21 cellular contexts compared by ENCODE assay signal in the genomic region with DNA sequence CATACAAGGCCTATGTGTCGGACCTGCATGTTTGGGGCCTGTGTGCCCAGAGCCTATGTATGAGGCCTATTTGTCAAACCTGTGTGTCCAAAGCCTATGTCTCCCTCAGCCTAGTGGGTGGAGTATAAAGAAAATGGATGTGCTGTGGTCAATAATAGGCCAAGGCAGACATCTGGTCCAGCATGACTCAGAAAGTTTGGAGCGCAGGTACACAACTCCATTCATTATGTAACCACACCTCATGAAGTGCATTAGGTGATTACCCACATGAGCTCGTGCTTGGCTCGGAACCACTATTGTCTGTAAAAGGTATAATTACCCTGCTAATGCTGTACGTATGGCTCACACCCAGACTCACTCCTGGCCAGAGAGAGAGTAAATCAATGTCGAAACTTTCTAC.
"Had no signal": no experiment of that assay in that cellular context is flagged by ENCODE, and none has a peak within 500 bp of the region (broad histone marks: within the 10 kb centered on the region; RNA-seq: fewer than 3 reads in every experiment).

No MANE protein-coding gene starts in this region.

- H3K36me3 ChIP-seq: esophagus squamous epithelium, gastroesophageal sphincter, left ventricle myocardium inferior, lower lobe of right lung, prostate gland, right lobe of liver, suprapubic skin, thyroid gland had no signal

- H3K4me3 ChIP-seq: esophagus squamous epithelium, gastroesophageal sphincter, left ventricle myocardium inferior, lower lobe of right lung, prostate gland, right lobe of liver, suprapubic skin, thyroid gland had no signal

- H3K4me1 ChIP-seq: esophagus squamous epithelium, gastroesophageal sphincter, left ventricle myocardium inferior, lower lobe of right lung, parathyroid adenoma, prostate gland, right lobe of liver, suprapubic skin, thyroid gland had no signal

- ATAC-seq: left cardiac atrium; right lobe of liver; stimulated activated naive CD8-positive, alpha-beta T cell treated with anti-CD3 and anti-CD28 coated beads, Interleukin-15, Interleukin-2, amounts not matched to agents 100 U/mL and 50 U/mL, for 24 hours had no signal

- FAIRE-seq: kidney, urothelium cell line had no signal

- H3K9me3 ChIP-seq: gastroesophageal sphincter, lower lobe of right lung, prostate gland, right lobe of liver, suprapubic skin, thyroid gland had no signal

- H3K79me2 ChIP-seq: parathyroid adenoma had no signal

- H3K9ac ChIP-seq: parathyroid adenoma had no signal

- H3K27me3 ChIP-seq: esophagus squamous epithelium, gastroesophageal sphincter, right lobe of liver, suprapubic skin, thyroid gland had no signal

- H3K27ac ChIP-seq: esophagus squamous epithelium, gastroesophageal sphincter, left ventricle myocardium inferior, lower lobe of right lung, parathyroid adenoma, prostate gland, right lobe of liver, suprapubic skin, thyroid gland had no signal

- DNase-seq: dermis blood vessel endothelial cell; esophagus squamous epithelium; foreskin fibroblast; glutamatergic neuron; immature natural killer cell; kidney; left cardiac atrium; left ventricle myocardium inferior; lower lobe of right lung; midbrain; retina; right lobe of liver; stimulated activated CD4-positive, alpha-beta T cell treated with anti-CD3 and anti-CD28 coated beads, Interleukin-4, amount 100 ng/mL, for 1 hour; stimulated activated CD8-positive, alpha-beta memory T cell treated with anti-CD3 and anti-CD28 coated beads, Interleukin-4, amount 100 ng/mL, for 48 hours; stimulated activated naive CD8-positive, alpha-beta T cell treated with anti-CD3 and anti-CD28 coated beads, Interleukin-15, Interleukin-2, amounts not matched to agents 100 U/mL and 50 U/mL, for 24 hours; thyroid gland had no signal

- H2AFZ ChIP-seq: parathyroid adenoma had no signal
